1 cellular context compared by ENCODE assay signal in the genomic region with DNA sequence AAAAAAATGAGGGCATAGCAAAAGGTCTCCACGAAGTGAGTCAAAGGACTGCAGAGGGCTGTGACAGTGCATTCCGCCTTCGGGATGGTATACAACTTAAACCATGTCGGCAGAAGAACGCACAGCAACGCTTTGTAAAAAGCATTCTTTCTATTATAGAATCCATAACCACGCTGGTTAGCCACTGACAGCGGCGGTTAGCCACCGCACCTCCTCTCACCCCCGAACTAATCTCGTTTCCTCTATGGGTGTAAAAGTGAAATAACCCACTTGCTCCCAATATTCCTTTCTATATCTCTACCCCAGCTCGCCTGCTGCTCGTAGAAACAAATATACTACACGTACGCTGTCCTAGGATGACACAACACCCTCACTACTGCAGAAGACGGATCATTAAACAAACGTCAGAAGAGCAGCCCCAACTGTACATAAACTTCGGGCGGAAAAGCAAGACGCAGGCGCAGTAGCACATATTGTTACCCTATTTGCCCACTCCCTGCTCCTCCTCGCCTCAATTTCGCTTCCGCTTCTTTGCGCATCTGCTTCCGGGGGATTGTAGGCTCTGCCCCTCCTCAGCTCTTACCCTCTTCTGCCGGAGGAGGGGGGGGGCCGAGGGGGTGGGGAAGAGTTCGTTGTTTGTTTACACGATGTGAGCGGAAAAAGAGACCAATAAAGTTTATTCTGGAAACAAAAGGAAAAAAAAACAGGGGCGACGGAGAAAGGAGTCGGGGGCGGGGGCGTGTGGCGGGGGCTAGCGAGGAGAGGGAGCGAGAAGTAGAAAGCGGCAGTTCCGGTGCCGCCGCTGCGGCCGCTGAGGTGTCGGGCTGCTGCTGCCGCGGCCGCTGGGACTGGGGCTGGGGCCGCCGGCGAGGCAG.
A peak's percentile ranks its signal among the peaks of the same experiment; 100 is the strongest.
TF ChIP-seq lines count a peak whose summit lies in the region.

A gene (plus strand): TSS at position 787 of the 875 bp plus-strand sequence. CDS start 50,469 bp downstream, outside the sequence.

TF ChIP-seq in K562, 482 proteins besides CTCF, POLR2A, EP300 and RAD21 (continued from another document and continues in another):
- TF ChIP-seq GABPB1 (CRISPR knock-in tag; IDR thresholded peaks at IDR 0.05) (peak; percentile 90), ZNF165 (CRISPR knock-in tag; IDR thresholded peaks at IDR 0.05; ENCODE audit: borderline replicate concordance) (no peak), ZFP1 (CRISPR knock-in tag; IDR thresholded peaks at IDR 0.05) (no peak), LCOR (CRISPR knock-in tag; IDR thresholded peaks at IDR 0.05) (no peak), SAFB2 (IDR thresholded peaks at IDR 0.05; ENCODE audit: borderline replicate concordance, low read depth, low read length, severe bottlenecking) (no peak), ETV1 (tag; conservative IDR thresholded peaks at IDR 0.05; ENCODE audit: low read depth) (peak; percentile 71), NELFE (IDR thresholded peaks at IDR 0.05; ENCODE audit: insufficient read depth, insufficient read length) (no peak), FOXK1 (CRISPR knock-in tag; IDR thresholded peaks at IDR 0.05; ENCODE audit: borderline replicate concordance) (no peak), STAT5B (CRISPR knock-in tag; IDR thresholded peaks at IDR 0.05) (no peak), ZNF785 (CRISPR knock-in tag; IDR thresholded peaks at IDR 0.05) (no peak), ZNF778 (CRISPR knock-in tag; IDR thresholded peaks at IDR 0.05) (no peak), TCF7 (IDR thresholded peaks at IDR 0.05; ENCODE audit: borderline replicate concordance) (no peak), NONO (IDR thresholded peaks at IDR 0.05; ENCODE audit: low read depth in 2 of 2, low read length in 1 of 2) (no peak), CHD4 (IDR thresholded peaks at IDR 0.05; ENCODE audit: insufficient read depth, insufficient replicate concordance, low read depth, low read length, poor library complexity, severe bottlenecking) (peak; percentile 3), ZNF133 (CRISPR knock-in tag; IDR thresholded peaks at IDR 0.05) (no peak), MTF1 (CRISPR knock-in tag; IDR thresholded peaks at IDR 0.05; ENCODE audit: borderline replicate concordance) (no peak), RBM34 (IDR thresholded peaks at IDR 0.05; ENCODE audit: borderline replicate concordance, insufficient read depth, low read length) (no peak), NCOA6 (IDR thresholded peaks at IDR 0.05) (no peak), PHB (CRISPR knock-in tag; IDR thresholded peaks at IDR 0.05) (no peak), ZBTB1 (CRISPR knock-in tag; IDR thresholded peaks at IDR 0.05; ENCODE audit: borderline replicate concordance, low read depth) (no peak), SMARCE1 (IDR thresholded peaks at IDR 0.05) (0 out of 2 replicates have a peak, but pooled peaks have one; percentile 10), BCL6 (CRISPR knock-in tag; IDR thresholded peaks at IDR 0.05) (no peak), MXI1 (IDR thresholded peaks at IDR 0.05; ENCODE audit: low read depth, low read length) (peak; percentile 49), RNF2 (IDR thresholded peaks at IDR 0.05) (no peak; the same call in 1 of the 2 replicates), ZNF197 (CRISPR knock-in tag; IDR thresholded peaks at IDR 0.05; ENCODE audit: low read depth) (no peak), ZFPM2 (CRISPR knock-in tag; IDR thresholded peaks at IDR 0.05) (no peak)
- TF ChIP-seq, protein P1, sequence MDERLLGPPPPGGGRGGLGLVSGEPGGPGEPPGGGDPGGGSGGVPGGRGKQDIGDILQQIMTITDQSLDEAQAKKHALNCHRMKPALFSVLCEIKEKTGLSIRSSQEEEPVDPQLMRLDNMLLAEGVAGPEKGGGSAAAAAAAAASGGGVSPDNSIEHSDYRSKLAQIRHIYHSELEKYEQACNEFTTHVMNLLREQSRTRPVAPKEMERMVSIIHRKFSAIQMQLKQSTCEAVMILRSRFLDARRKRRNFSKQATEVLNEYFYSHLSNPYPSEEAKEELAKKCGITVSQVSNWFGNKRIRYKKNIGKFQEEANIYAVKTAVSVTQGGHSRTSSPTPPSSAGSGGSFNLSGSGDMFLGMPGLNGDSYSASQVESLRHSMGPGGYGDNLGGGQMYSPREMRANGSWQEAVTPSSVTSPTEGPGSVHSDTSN (CRISPR knock-in tag; IDR thresholded peaks at IDR 0.05; ENCODE audit: low read depth), result no peak
- TF ChIP-seq, protein P1 (tag; conservative IDR thresholded peaks at IDR 0.05; ENCODE audit: low read depth), result no peak
- TF ChIP-seq, protein P2, sequence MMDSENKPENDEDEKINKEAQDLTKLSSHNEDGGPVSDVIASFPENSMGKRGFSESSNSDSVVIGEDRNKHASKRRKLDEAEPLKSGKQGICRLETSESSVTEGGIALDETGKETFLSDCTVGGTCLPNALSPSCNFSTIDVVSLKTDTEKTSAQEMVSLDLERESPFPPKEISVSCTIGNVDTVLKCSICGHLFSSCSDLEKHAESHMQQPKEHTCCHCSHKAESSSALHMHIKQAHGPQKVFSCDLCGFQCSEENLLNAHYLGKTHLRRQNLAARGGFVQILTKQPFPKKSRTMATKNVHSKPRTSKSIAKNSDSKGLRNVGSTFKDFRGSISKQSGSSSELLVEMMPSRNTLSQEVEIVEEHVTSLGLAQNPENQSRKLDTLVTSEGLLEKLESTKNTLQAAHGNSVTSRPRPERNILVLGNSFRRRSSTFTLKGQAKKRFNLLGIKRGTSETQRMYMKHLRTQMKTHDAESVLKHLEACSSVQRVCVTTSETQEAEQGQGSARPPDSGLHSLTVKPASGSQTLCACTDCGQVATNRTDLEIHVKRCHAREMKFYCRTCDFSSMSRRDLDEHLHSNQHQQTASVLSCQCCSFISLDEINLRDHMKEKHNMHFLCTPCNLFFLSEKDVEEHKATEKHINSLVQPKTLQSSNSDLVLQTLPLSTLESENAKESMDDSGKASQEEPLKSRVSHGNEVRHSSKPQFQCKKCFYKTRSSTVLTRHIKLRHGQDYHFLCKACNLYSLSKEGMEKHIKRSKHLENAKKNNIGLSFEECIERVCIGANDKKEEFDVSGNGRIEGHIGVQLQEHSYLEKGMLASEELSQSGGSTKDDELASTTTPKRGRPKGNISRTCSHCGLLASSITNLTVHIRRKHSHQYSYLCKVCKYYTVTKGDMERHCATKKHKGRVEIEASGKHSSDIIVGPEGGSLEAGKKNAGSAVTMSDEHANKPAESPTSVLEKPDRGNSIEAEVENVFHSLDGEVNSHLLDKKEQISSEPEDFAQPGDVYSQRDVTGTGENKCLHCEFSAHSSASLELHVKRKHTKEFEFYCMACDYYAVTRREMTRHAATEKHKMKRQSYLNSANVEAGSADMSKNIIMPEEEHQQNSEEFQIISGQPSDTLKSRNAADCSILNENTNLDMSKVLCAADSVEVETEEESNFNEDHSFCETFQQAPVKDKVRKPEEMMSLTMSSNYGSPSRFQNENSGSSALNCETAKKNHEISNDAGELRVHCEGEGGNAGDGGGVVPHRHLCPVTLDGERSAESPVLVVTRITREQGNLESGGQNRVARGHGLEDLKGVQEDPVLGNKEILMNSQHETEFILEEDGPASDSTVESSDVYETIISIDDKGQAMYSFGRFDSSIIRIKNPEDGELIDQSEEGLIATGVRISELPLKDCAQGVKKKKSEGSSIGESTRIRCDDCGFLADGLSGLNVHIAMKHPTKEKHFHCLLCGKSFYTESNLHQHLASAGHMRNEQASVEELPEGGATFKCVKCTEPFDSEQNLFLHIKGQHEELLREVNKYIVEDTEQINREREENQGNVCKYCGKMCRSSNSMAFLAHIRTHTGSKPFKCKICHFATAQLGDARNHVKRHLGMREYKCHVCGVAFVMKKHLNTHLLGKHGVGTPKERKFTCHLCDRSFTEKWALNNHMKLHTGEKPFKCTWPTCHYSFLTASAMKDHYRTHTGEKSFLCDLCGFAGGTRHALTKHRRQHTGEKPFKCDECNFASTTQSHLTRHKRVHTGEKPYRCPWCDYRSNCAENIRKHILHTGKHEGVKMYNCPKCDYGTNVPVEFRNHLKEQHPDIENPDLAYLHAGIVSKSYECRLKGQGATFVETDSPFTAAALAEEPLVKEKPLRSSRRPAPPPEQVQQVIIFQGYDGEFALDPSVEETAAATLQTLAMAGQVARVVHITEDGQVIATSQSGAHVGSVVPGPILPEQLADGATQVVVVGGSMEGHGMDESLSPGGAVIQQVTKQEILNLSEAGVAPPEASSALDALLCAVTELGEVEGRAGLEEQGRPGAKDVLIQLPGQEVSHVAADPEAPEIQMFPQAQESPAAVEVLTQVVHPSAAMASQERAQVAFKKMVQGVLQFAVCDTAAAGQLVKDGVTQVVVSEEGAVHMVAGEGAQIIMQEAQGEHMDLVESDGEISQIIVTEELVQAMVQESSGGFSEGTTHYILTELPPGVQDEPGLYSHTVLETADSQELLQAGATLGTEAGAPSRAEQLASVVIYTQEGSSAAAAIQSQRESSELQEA (IDR thresholded peaks at IDR 0.05; ENCODE audit: low read depth), result no peak
- TF ChIP-seq, protein P3, sequence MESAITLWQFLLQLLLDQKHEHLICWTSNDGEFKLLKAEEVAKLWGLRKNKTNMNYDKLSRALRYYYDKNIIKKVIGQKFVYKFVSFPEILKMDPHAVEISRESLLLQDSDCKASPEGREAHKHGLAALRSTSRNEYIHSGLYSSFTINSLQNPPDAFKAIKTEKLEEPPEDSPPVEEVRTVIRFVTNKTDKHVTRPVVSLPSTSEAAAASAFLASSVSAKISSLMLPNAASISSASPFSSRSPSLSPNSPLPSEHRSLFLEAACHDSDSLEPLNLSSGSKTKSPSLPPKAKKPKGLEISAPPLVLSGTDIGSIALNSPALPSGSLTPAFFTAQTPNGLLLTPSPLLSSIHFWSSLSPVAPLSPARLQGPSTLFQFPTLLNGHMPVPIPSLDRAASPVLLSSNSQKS (CRISPR knock-in tag; IDR thresholded peaks at IDR 0.05), result no peak
- TF ChIP-seq, protein P4, sequence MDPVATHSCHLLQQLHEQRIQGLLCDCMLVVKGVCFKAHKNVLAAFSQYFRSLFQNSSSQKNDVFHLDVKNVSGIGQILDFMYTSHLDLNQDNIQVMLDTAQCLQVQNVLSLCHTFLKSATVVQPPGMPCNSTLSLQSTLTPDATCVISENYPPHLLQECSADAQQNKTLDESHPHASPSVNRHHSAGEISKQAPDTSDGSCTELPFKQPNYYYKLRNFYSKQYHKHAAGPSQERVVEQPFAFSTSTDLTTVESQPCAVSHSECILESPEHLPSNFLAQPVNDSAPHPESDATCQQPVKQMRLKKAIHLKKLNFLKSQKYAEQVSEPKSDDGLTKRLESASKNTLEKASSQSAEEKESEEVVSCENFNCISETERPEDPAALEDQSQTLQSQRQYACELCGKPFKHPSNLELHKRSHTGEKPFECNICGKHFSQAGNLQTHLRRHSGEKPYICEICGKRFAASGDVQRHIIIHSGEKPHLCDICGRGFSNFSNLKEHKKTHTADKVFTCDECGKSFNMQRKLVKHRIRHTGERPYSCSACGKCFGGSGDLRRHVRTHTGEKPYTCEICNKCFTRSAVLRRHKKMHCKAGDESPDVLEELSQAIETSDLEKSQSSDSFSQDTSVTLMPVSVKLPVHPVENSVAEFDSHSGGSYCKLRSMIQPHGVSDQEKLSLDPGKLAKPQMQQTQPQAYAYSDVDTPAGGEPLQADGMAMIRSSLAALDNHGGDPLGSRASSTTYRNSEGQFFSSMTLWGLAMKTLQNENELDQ (CRISPR knock-in tag; IDR thresholded peaks at IDR 0.05; ENCODE audit: borderline replicate concordance), result no peak
- TF ChIP-seq, protein P5, sequence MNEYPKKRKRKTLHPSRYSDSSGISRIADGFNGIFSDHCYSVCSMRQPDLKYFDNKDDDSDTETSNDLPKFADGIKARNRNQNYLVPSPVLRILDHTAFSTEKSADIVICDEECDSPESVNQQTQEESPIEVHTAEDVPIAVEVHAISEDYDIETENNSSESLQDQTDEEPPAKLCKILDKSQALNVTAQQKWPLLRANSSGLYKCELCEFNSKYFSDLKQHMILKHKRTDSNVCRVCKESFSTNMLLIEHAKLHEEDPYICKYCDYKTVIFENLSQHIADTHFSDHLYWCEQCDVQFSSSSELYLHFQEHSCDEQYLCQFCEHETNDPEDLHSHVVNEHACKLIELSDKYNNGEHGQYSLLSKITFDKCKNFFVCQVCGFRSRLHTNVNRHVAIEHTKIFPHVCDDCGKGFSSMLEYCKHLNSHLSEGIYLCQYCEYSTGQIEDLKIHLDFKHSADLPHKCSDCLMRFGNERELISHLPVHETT (CRISPR knock-in tag; conservative IDR thresholded peaks at IDR 0.05 in 1 of 2, IDR thresholded peaks at IDR 0.05 in 1 of 2), result peak in 1 of 2 experiments; percentile 80; a peak in 2 of 4 replicates
- TF ChIP-seq, protein P6, sequence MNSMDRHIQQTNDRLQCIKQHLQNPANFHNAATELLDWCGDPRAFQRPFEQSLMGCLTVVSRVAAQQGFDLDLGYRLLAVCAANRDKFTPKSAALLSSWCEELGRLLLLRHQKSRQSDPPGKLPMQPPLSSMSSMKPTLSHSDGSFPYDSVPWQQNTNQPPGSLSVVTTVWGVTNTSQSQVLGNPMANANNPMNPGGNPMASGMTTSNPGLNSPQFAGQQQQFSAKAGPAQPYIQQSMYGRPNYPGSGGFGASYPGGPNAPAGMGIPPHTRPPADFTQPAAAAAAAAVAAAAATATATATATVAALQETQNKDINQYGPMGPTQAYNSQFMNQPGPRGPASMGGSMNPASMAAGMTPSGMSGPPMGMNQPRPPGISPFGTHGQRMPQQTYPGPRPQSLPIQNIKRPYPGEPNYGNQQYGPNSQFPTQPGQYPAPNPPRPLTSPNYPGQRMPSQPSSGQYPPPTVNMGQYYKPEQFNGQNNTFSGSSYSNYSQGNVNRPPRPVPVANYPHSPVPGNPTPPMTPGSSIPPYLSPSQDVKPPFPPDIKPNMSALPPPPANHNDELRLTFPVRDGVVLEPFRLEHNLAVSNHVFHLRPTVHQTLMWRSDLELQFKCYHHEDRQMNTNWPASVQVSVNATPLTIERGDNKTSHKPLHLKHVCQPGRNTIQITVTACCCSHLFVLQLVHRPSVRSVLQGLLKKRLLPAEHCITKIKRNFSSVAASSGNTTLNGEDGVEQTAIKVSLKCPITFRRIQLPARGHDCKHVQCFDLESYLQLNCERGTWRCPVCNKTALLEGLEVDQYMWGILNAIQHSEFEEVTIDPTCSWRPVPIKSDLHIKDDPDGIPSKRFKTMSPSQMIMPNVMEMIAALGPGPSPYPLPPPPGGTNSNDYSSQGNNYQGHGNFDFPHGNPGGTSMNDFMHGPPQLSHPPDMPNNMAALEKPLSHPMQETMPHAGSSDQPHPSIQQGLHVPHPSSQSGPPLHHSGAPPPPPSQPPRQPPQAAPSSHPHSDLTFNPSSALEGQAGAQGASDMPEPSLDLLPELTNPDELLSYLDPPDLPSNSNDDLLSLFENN (IDR thresholded peaks at IDR 0.05; ENCODE audit: low read depth in 2 of 2, low read length in 2 of 2), result no peak
- TF ChIP-seq, protein P7, sequence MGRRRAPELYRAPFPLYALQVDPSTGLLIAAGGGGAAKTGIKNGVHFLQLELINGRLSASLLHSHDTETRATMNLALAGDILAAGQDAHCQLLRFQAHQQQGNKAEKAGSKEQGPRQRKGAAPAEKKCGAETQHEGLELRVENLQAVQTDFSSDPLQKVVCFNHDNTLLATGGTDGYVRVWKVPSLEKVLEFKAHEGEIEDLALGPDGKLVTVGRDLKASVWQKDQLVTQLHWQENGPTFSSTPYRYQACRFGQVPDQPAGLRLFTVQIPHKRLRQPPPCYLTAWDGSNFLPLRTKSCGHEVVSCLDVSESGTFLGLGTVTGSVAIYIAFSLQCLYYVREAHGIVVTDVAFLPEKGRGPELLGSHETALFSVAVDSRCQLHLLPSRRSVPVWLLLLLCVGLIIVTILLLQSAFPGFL (CRISPR knock-in tag; IDR thresholded peaks at IDR 0.05), result no peak
